1 cellular context compared by ENCODE assay signal in genomic region chr7:102211590-102212550, GRCh38.
A peak's percentile ranks its signal among the peaks of the same experiment; 100 is the strongest.
TF ChIP-seq lines count a peak whose summit lies in the region.

No MANE protein-coding gene starts in this region.

TF ChIP-seq in GM12878, 131 proteins besides CTCF, POLR2A, EP300 and RAD21 (continued from another document and continues in another):
- TF ChIP-seq BCLAF1 (IDR thresholded peaks at IDR 0.05) (no peak), NFYA (IDR thresholded peaks at IDR 0.05; ENCODE audit: borderline replicate concordance, low read depth, low read length) (no peak), E2F4 (IDR thresholded peaks at IDR 0.05; ENCODE audit: low read depth, low read length) (no peak), SMAD5 (IDR thresholded peaks at IDR 0.05; ENCODE audit: low read depth) (no peak), REST (IDR thresholded peaks at IDR 0.05; ENCODE audit: low read depth, low read length) (no peak), SP1 (IDR thresholded peaks at IDR 0.05; ENCODE audit: low read depth, low read length) (no peak), PAX8 (IDR thresholded peaks at IDR 0.05) (no peak), RB1 (IDR thresholded peaks at IDR 0.05; ENCODE audit: borderline replicate concordance) (no peak), SRF (IDR thresholded peaks at IDR 0.05; ENCODE audit: low read depth in 2 of 2, low read length in 2 of 2) (no peak), MYC (IDR thresholded peaks at IDR 0.05; ENCODE audit: insufficient read depth, insufficient read length, insufficient replicate concordance, low read length, severe bottlenecking) (no peak), HDAC6 (IDR thresholded peaks at IDR 0.05; ENCODE audit: unreplicated experiment) (no peak), NBN (IDR thresholded peaks at IDR 0.05) (peak; percentile 66; the same call in 1 of the 2 replicates), MYB (IDR thresholded peaks at IDR 0.05; ENCODE audit: borderline replicate concordance, low read depth, low read length) (no peak), BHLHE40 (IDR thresholded peaks at IDR 0.05; ENCODE audit: borderline replicate concordance in 1 of 2, low read depth in 2 of 2, low read length in 1 of 2) (peak; percentile 77 to 92), ASH2L (IDR thresholded peaks at IDR 0.05; ENCODE audit: borderline replicate concordance, low read depth) (no peak), EED (IDR thresholded peaks at IDR 0.05; ENCODE audit: low read depth) (peak; percentile 90), RELA (IDR thresholded peaks at IDR 0.05; ENCODE audit: borderline replicate concordance, partially characterized antibody) (peak; percentile 98), CBFB (IDR thresholded peaks at IDR 0.05; ENCODE audit: low read depth) (peak; percentile 49; the same call in 1 of the 2 replicates), RELB (IDR thresholded peaks at IDR 0.05; ENCODE audit: low read depth) (peak; percentile 95), IKZF2 (IDR thresholded peaks at IDR 0.05) (peak; percentile 87 to 91; a peak in 3 of 4 replicates), IKZF1 (conservative IDR thresholded peaks at IDR 0.05) (peak; percentile 93), BCL11A (IDR thresholded peaks at IDR 0.05; ENCODE audit: low read depth, low read length) (peak; percentile 64; the same call in 1 of the 2 replicates), RCOR1 (conservative IDR thresholded peaks at IDR 0.05; ENCODE audit: low read depth, low read length) (no peak), PAX5 (IDR thresholded peaks at IDR 0.05; ENCODE audit: borderline replicate concordance, low read depth, low read length) (peak; percentile 87), HCFC1 (IDR thresholded peaks at IDR 0.05; ENCODE audit: low read length) (no peak), NKRF (conservative IDR thresholded peaks at IDR 0.05) (no peak), SKIL (IDR thresholded peaks at IDR 0.05; ENCODE audit: low read depth, poor library complexity, severe bottlenecking) (no peak), RBBP5 (conservative IDR thresholded peaks at IDR 0.05) (no peak), ZBTB4 (CRISPR knock-in tag; IDR thresholded peaks at IDR 0.05) (no peak), ZBTB33 (IDR thresholded peaks at IDR 0.05) (no peak), ZBTB11 (CRISPR knock-in tag; IDR thresholded peaks at IDR 0.05) (no peak), SMARCA5 (IDR thresholded peaks at IDR 0.05) (0 out of 2 replicates have a peak, but pooled peaks have one; percentile 12), ZZZ3 (IDR thresholded peaks at IDR 0.05; ENCODE audit: control insufficient read depth, insufficient read length, low read depth) (no peak), CBX5 (IDR thresholded peaks at IDR 0.05; ENCODE audit: low read depth) (peak; percentile 52; the same call in 1 of the 2 replicates), ZNF622 (IDR thresholded peaks at IDR 0.05) (no peak), ESRRA (IDR thresholded peaks at IDR 0.05; ENCODE audit: low read length) (no peak)
